10 cellular contexts compared by ENCODE assay signal in genomic region chr9:120393386-120394057, GRCh38.
A peak's percentile ranks its signal among the peaks of the same experiment; 100 is the strongest.
DNase-seq lines count a peak whose midpoint lies in the region; ATAC-seq, FAIRE-seq and TF ChIP-seq lines count a peak whose summit lies in the region.
"Had no signal": no experiment of that assay in that cellular context is flagged by ENCODE, and none has a peak within 500 bp of the region (broad histone marks: within the 10 kb centered on the region; RNA-seq: fewer than 3 reads in every experiment).

No MANE protein-coding gene starts in this region.

- no peak for DNase-seq in activated T-cell treated with anti-CD3 and anti-CD28 coated beads, Interleukin-2, amount 50 U/mL, for 24 hours
- DNase-seq in activated T-cell treated with anti-CD3 and anti-CD28 coated beads, Interleukin-2, amount 50 U/mL, for 1 hour, result no peak
- no peak for DNase-seq in activated T-helper 1 cell treated with anti-CD3 and anti-CD28 coated beads, Interleukin-12 subunit alpha, Interleukin-12 subunit beta, Interleukin-2, Interleukin-4 antibody, amounts not matched to agents 30 ng/mL and 10 ng/mL and 1 ng/mL, durations not matched to agents 14 hours and 24 hours and 36 hours (ENCODE audit: low spot score)
- DNase-seq in glutamatergic neuron (no peak), GM19239 (ENCODE audit: insufficient read length, low spot score) (no peak)
- peak in 1 of 2 donors; percentile 18 for DNase-seq in stimulated activated naive CD8-positive, alpha-beta T cell treated with anti-CD3 and anti-CD28 coated beads, Interleukin-15, amount 100 ng/mL, for 72 hours
- DNase-seq: AML-193, psoas muscle had no signal

- H3K27me3 Mint-ChIP-seq in activated T-cell treated with anti-CD3 and anti-CD28 coated beads, Interleukin-2, amount 50 U/mL, for 24 hours, result no peaks in the 10 kb centered on the region
- no peaks in the 10 kb centered on the region for H3K27me3 Mint-ChIP-seq in activated T-helper 1 cell treated with anti-CD3 and anti-CD28 coated beads, Interleukin-12 subunit alpha, Interleukin-12 subunit beta, Interleukin-2, Interleukin-4 antibody, amounts not matched to agents 30 ng/mL and 10 ng/mL and 1 ng/mL, durations not matched to agents 14 hours and 24 hours and 36 hours (ENCODE audit: insufficient read depth)
- H3K27me3 Mint-ChIP-seq in glutamatergic neuron (ENCODE audit: unreplicated experiment), result peaks cover 4% of the 10 kb centered on the region
- no peaks in the 10 kb centered on the region for H3K27me3 Mint-ChIP-seq in stimulated activated naive CD8-positive, alpha-beta T cell treated with anti-CD3 and anti-CD28 coated beads, Interleukin-15, amount 100 ng/mL, for 72 hours

- no peak for FAIRE-seq in GM19239 (lab: Jason Lieb, UNC)

- peak; percentile 69 for ATAC-seq in stimulated activated naive CD8-positive, alpha-beta T cell treated with anti-CD3 and anti-CD28 coated beads, Interleukin-15, amount 100 ng/mL, for 72 hours
- ATAC-seq in GM18870 (IDR thresholded peaks at IDR 0.05; ENCODE audit: unreplicated experiment) (no peak), GM21423 (IDR thresholded peaks at IDR 0.05; ENCODE audit: unreplicated experiment) (no peak)

- intact Hi-C loops in activated T-helper 1 cell treated with anti-CD3 and anti-CD28 coated beads, Interleukin-12 subunit alpha, Interleukin-12 subunit beta, Interleukin-2, Interleukin-4 antibody, amounts not matched to agents 30 ng/mL and 10 ng/mL and 1 ng/mL, durations not matched to agents 14 hours and 24 hours and 36 hours (cut with micrococcal nuclease), result loop anchor here (1.0 kb wide), 1 partner anchor 45 kb away; no protein-coding TSS in a partner anchor

- H3K36me3 Mint-ChIP-seq in activated T-cell treated with anti-CD3 and anti-CD28 coated beads, Interleukin-2, amount 50 U/mL, for 24 hours (ENCODE audit: low read depth), result peaks cover 92% of the 10 kb centered on the region
- H3K36me3 Mint-ChIP-seq in activated T-helper 1 cell treated with anti-CD3 and anti-CD28 coated beads, Interleukin-12 subunit alpha, Interleukin-12 subunit beta, Interleukin-2, Interleukin-4 antibody, amounts not matched to agents 30 ng/mL and 10 ng/mL and 1 ng/mL, durations not matched to agents 14 hours and 24 hours and 36 hours (ENCODE audit: low read depth), result peaks cover 46% of the 10 kb centered on the region
- H3K36me3 Mint-ChIP-seq in glutamatergic neuron (ENCODE audit: unreplicated experiment), result no peaks in the 10 kb centered on the region

- peaks cover 45% of the 10 kb centered on the region for H3K4me1 Mint-ChIP-seq in activated T-cell treated with anti-CD3 and anti-CD28 coated beads, Interleukin-2, amount 50 U/mL, for 24 hours (ENCODE audit: low read depth)
- peaks cover 44% of the 10 kb centered on the region for H3K4me1 Mint-ChIP-seq in activated T-helper 1 cell treated with anti-CD3 and anti-CD28 coated beads, Interleukin-12 subunit alpha, Interleukin-12 subunit beta, Interleukin-2, Interleukin-4 antibody, amounts not matched to agents 30 ng/mL and 10 ng/mL and 1 ng/mL, durations not matched to agents 14 hours and 24 hours and 36 hours (ENCODE audit: low read depth)
- H3K4me1 Mint-ChIP-seq in glutamatergic neuron (ENCODE audit: low read depth, unreplicated experiment), result peaks cover 5% of the 10 kb centered on the region
- peaks cover 42% of the 10 kb centered on the region for H3K4me1 Mint-ChIP-seq in stimulated activated naive CD8-positive, alpha-beta T cell treated with anti-CD3 and anti-CD28 coated beads, Interleukin-15, amount 100 ng/mL, for 72 hours

- no peak for TF ChIP-seq CTCF in glutamatergic neuron (IDR thresholded peaks at IDR 0.05; ENCODE audit: partially characterized antibody, unreplicated experiment)

- H3K9me3 Mint-ChIP-seq in activated T-cell treated with anti-CD3 and anti-CD28 coated beads, Interleukin-2, amount 50 U/mL, for 24 hours, result no peaks in the 10 kb centered on the region
- no peaks in the 10 kb centered on the region for H3K9me3 Mint-ChIP-seq in activated T-helper 1 cell treated with anti-CD3 and anti-CD28 coated beads, Interleukin-12 subunit alpha, Interleukin-12 subunit beta, Interleukin-2, Interleukin-4 antibody, amounts not matched to agents 30 ng/mL and 10 ng/mL and 1 ng/mL, durations not matched to agents 14 hours and 24 hours and 36 hours
- no peaks in the 10 kb centered on the region for H3K9me3 Mint-ChIP-seq in glutamatergic neuron (ENCODE audit: unreplicated experiment)
- H3K9me3 Mint-ChIP-seq in stimulated activated naive CD8-positive, alpha-beta T cell treated with anti-CD3 and anti-CD28 coated beads, Interleukin-15, amount 100 ng/mL, for 72 hours, result no peaks in the 10 kb centered on the region

- peak overlapping the region; percentile 40 for H3K4me3 Mint-ChIP-seq in activated T-cell treated with anti-CD3 and anti-CD28 coated beads, Interleukin-2, amount 50 U/mL, for 24 hours
- peak overlapping the region; percentile 79 for H3K4me3 Mint-ChIP-seq in activated T-helper 1 cell treated with anti-CD3 and anti-CD28 coated beads, Interleukin-12 subunit alpha, Interleukin-12 subunit beta, Interleukin-2, Interleukin-4 antibody, amounts not matched to agents 30 ng/mL and 10 ng/mL and 1 ng/mL, durations not matched to agents 14 hours and 24 hours and 36 hours
- H3K4me3 Mint-ChIP-seq in glutamatergic neuron (ENCODE audit: unreplicated experiment), result no peak overlapping the region
- H3K4me3 Mint-ChIP-seq in stimulated activated naive CD8-positive, alpha-beta T cell treated with anti-CD3 and anti-CD28 coated beads, Interleukin-15, amount 100 ng/mL, for 72 hours, result peak overlapping the region; percentile 56 to 72

- peak overlapping the region; percentile 94 for H3K27ac Mint-ChIP-seq in activated T-cell treated with anti-CD3 and anti-CD28 coated beads, Interleukin-2, amount 50 U/mL, for 24 hours
- peak overlapping the region; percentile 87 for H3K27ac Mint-ChIP-seq in activated T-helper 1 cell treated with anti-CD3 and anti-CD28 coated beads, Interleukin-12 subunit alpha, Interleukin-12 subunit beta, Interleukin-2, Interleukin-4 antibody, amounts not matched to agents 30 ng/mL and 10 ng/mL and 1 ng/mL, durations not matched to agents 14 hours and 24 hours and 36 hours
- peak overlapping the region; percentile 34 for H3K27ac Mint-ChIP-seq in glutamatergic neuron (ENCODE audit: unreplicated experiment)
- H3K27ac Mint-ChIP-seq in stimulated activated naive CD8-positive, alpha-beta T cell treated with anti-CD3 and anti-CD28 coated beads, Interleukin-15, amount 100 ng/mL, for 72 hours, result peak overlapping the region; percentile 86

Comparison
In these comparisons a context has a peak if more than half of its experiments do, and no peak if none do; other contexts are left out.
1. H3K27ac Mint-ChIP-seq: peak in every context shown above with its lines; median percentile 94 in activated T-cell treated with anti-CD3 and anti-CD28 coated beads, Interleukin-2, amount 50 U/mL, for 24 hours; 87 in activated T-helper 1 cell treated with anti-CD3 and anti-CD28 coated beads, Interleukin-12 subunit alpha, Interleukin-12 subunit beta, Interleukin-2, Interleukin-4 antibody, amounts not matched to agents 30 ng/mL and 10 ng/mL and 1 ng/mL, durations not matched to agents 14 hours and 24 hours and 36 hours; 86 in stimulated activated naive CD8-positive, alpha-beta T cell treated with anti-CD3 and anti-CD28 coated beads, Interleukin-15, amount 100 ng/mL, for 72 hours; 34 in glutamatergic neuron.